16 cellular contexts compared by ENCODE assay signal in genomic region chr11:47433991-47434786, GRCh38. TPM values are rescaled to one million over a fixed set of nuclear protein-coding genes. Genes with fewer than 3 reads are reported as not detected.
DNase-seq lines count a peak whose midpoint lies in the region; ATAC-seq and TF ChIP-seq lines count a peak whose summit lies in the region.
"Had no signal": no experiment of that assay in that cellular context is flagged by ENCODE, and none has a peak within 500 bp of the region (broad histone marks: within the 10 kb centered on the region; RNA-seq: fewer than 3 reads in every experiment).

No MANE protein-coding gene starts in this region.

- DNase-seq in NCI-H1092 treated with DMSO at 0.1 percent for 48 hours (lab: John Stamatoyannopoulos, UW) (peak; percentile 20), NCI-H1092 (lab: John Stamatoyannopoulos, UW) (no peak), adrenal gland (peak; percentile 82 to 96 (median 92)), left ventricle myocardium superior (peak; percentile 56), stromal cell of bone marrow (ENCODE audit: low read depth) (peak; percentile 94), middle frontal gyrus (ENCODE audit: extremely low spot score, low spot score) (no peak)
- DNase-seq in stimulated activated CD4-positive, alpha-beta T cell treated with anti-CD3 and anti-CD28 coated beads, Interleukin-12 subunit alpha, Interleukin-12 subunit beta, amount 100 ng/mL, for 4 hours = no peak
- DNase-seq: activated CD4-positive, alpha-beta memory T cell treated with anti-CD3 and anti-CD28 coated beads, Interleukin-2, amount 10 ng/mL, durations not matched to agents 7 days and 5 days; activated naive CD4-positive, alpha-beta T cell treated with anti-CD3 and anti-CD28 coated beads, Interleukin-2, amount 10 ng/mL, durations not matched to agents 7 days and 5 days; DMS79 treated with DMSO at 0.1 percent for 48 hours; NCI-H2029; T-helper 17 cell had no signal

- peak overlapping the region; percentile 52 to 93 (median 90) for H3K27ac ChIP-seq in adrenal gland
- H3K27ac ChIP-seq: 22Rv1, tibial nerve had no signal

- TF ChIP-seq POLR2A in adrenal gland (IDR thresholded peaks at IDR 0.05) = peak in 1 of 2 donors; percentile 66

- H3K27me3 ChIP-seq in adrenal gland = no peaks in the 10 kb centered on the region
- H3K27me3 ChIP-seq: tibial nerve had no signal

- no peaks in the 10 kb centered on the region for H3K9me3 ChIP-seq in adrenal gland (replicated peaks in 1 of 3)
- H3K9me3 ChIP-seq: tibial nerve had no signal

- WGBS in adrenal gland, 4 donors = 47 to 54% (median 50%) methylated on average over 7 of the region's 7 CpGs

- no peak for TF ChIP-seq CTCF in adrenal gland (IDR thresholded peaks at IDR 0.05)

- H3K4me3 ChIP-seq in adrenal gland = no peak overlapping the region
- H3K4me3 ChIP-seq: tibial nerve had no signal

- ATAC-seq in left ventricle myocardium superior (peak; percentile 45), HG03135 (IDR thresholded peaks at IDR 0.05; ENCODE audit: unreplicated experiment) (no peak)
- ATAC-seq: T-helper 17 cell had no signal

- peaks cover 20 to 29% of the 10 kb centered on the region in 2 donors for H3K4me1 ChIP-seq in adrenal gland (replicated peaks in 1 of 2)

- no peaks in the 10 kb centered on the region for H3K36me3 ChIP-seq in adrenal gland (replicated peaks in 1 of 2)
- H3K36me3 ChIP-seq: tibial nerve had no signal

- intact Hi-C loops in adrenal gland (cut with DNase I) (no loop called here), left ventricle myocardium superior (cut with micrococcal nuclease) (no loop called here)

RNA-seq across cellular contexts. Expression of gene PSMC3, which starts 8.0 kb away (rescaled TPM):
- total RNA-seq in adrenal gland (100 to 1,000 TPM in 5 of 8 donors, 10 to 100 TPM in 3; 85.4 to 164 (median 123) TPM), left ventricle myocardium superior (180 TPM)
- 100 to 1,000 TPM; 110 to 291 (median 137) TPM for polyA plus RNA-seq in adrenal gland

RNA-seq across cellular contexts. Expression of gene RAPSN, which starts 14.7 kb away (rescaled TPM):
- total RNA-seq in adrenal gland (1 to 10 TPM in 7 of 8 donors, under 1 TPM in 1; 0.18 to 5.1 (median 2.1) TPM), left ventricle myocardium superior (6.3 TPM)
- polyA plus RNA-seq in adrenal gland = 1 to 10 TPM in 2 of 3 donors, under 1 TPM in 1; 0.33 to 4.7 (median 3.9) TPM

RNA-seq across cellular contexts. Expression of gene SLC39A13, which starts 25.8 kb away (rescaled TPM):
- total RNA-seq in adrenal gland (10 to 100 TPM; 35.8 to 92.9 (median 58.6) TPM), left ventricle myocardium superior (39.5 TPM)
- polyA plus RNA-seq in adrenal gland = 10 to 100 TPM in 2 of 3 donors, 1 to 10 TPM in 1; 8.2 to 80.5 (median 64.5) TPM

RNA-seq across cellular contexts. Expression of gene SPI1, which starts 55.8 kb away (rescaled TPM):
- total RNA-seq in adrenal gland (10 to 100 TPM; 26.3 to 65.6 (median 42.1) TPM), left ventricle myocardium superior (11.2 TPM)
- polyA plus RNA-seq in adrenal gland = 10 to 100 TPM in 2 of 3 donors, 1 to 10 TPM in 1; 7.0 to 79.2 (median 43.0) TPM
- total RNA-seq: activated CD4-positive, alpha-beta memory T cell treated with anti-CD3 and anti-CD28 coated beads, Interleukin-2, amount 10 ng/mL, durations not matched to agents 7 days and 5 days; lung microvascular endothelial cell had no signal

Comparison
In these comparisons a context has a peak if more than half of its experiments do, and no peak if none do; other contexts are left out.
1. DNase-seq: peak in NCI-H1092 treated with DMSO at 0.1 percent for 48 hours (single experiment), adrenal gland (7 of 7), left ventricle myocardium superior (single experiment) and stromal cell of bone marrow (single experiment); none in NCI-H1092 (single experiment), middle frontal gyrus (single experiment) and stimulated activated CD4-positive, alpha-beta T cell treated with anti-CD3 and anti-CD28 coated beads, Interleukin-12 subunit alpha, Interleukin-12 subunit beta, amount 100 ng/mL, for 4 hours (single experiment).